Comparison of ENCODE assay signal across 11 cellular contexts in genomic region chr9:109914280-109915027, GRCh38.
DNase-seq lines count a peak whose midpoint lies in the region; ATAC-seq and TF ChIP-seq lines count a peak whose summit lies in the region.
"Had no signal": no experiment of that assay in that cellular context is flagged by ENCODE, and none has a peak within 500 bp of the region (broad histone marks: within the 10 kb centered on the region; RNA-seq: fewer than 3 reads in every experiment).

No MANE protein-coding gene starts in this region.

- intact Hi-C loops in lower lobe of right lung (cut with DNase I) = no loop called here

- no peaks in the 10 kb centered on the region for H3K9me3 ChIP-seq in lower lobe of right lung
- H3K9me3 ChIP-seq: uterus had no signal

- H3K27ac Mint-ChIP-seq in activated CD4-positive, alpha-beta memory T cell treated with anti-CD3 and anti-CD28 coated beads, Interleukin-2, amount 10 ng/mL, durations not matched to agents 7 days and 5 days = no peak overlapping the region
- H3K27ac Mint-ChIP-seq: activated naive CD4-positive, alpha-beta T cell treated with anti-CD3 and anti-CD28 coated beads for 36 hours; CD8-positive, alpha-beta T cell had no signal

- no peak overlapping the region for H3K4me3 Mint-ChIP-seq in activated CD4-positive, alpha-beta memory T cell treated with anti-CD3 and anti-CD28 coated beads, Interleukin-2, amount 10 ng/mL, durations not matched to agents 7 days and 5 days
- H3K4me3 Mint-ChIP-seq: activated naive CD4-positive, alpha-beta T cell treated with anti-CD3 and anti-CD28 coated beads for 36 hours; CD8-positive, alpha-beta T cell had no signal

- no peaks in the 10 kb centered on the region for H3K36me3 ChIP-seq in lower lobe of right lung
- H3K36me3 ChIP-seq: uterus had no signal

- H3K9me3 Mint-ChIP-seq in activated CD4-positive, alpha-beta memory T cell treated with anti-CD3 and anti-CD28 coated beads, Interleukin-2, amount 10 ng/mL, durations not matched to agents 7 days and 5 days = no peaks in the 10 kb centered on the region
- H3K9me3 Mint-ChIP-seq: activated naive CD4-positive, alpha-beta T cell treated with anti-CD3 and anti-CD28 coated beads for 36 hours; CD8-positive, alpha-beta T cell had no signal

- H3K4me3 ChIP-seq in cardiac fibroblast (replicated peaks in 1 of 2; ENCODE audit: low read depth in 2 of 2, low read length in 2 of 2) (no peak overlapping the region), lower lobe of right lung (no peak overlapping the region)
- H3K4me3 ChIP-seq: uterus had no signal

- H3K27ac ChIP-seq in lower lobe of right lung = no peak overlapping the region
- H3K27ac ChIP-seq: uterus had no signal

- H3K27me3 ChIP-seq in lower lobe of right lung (ENCODE audit: low read depth) = no peaks in the 10 kb centered on the region
- H3K27me3 ChIP-seq: uterus had no signal

- no peaks in the 10 kb centered on the region for H3K36me3 Mint-ChIP-seq in activated CD4-positive, alpha-beta memory T cell treated with anti-CD3 and anti-CD28 coated beads, Interleukin-2, amount 10 ng/mL, durations not matched to agents 7 days and 5 days (ENCODE audit: low read depth)
- H3K36me3 Mint-ChIP-seq: CD8-positive, alpha-beta T cell had no signal

- CTCF ChIA-PET in activated CD4-positive, alpha-beta memory T cell treated with anti-CD3 and anti-CD28 coated beads, Interleukin-2, amount 10 ng/mL, durations not matched to agents 7 days and 5 days (lab: Charles Lee) = no interaction called here

- no peak for TF ChIP-seq CTCF in cardiac fibroblast (IDR thresholded peaks at IDR 0.05; ENCODE audit: low read depth, low read length)
- TF ChIP-seq CTCF in lower lobe of right lung (IDR thresholded peaks at IDR 0.05) = no peak

- ATAC-seq in GM19395 (IDR thresholded peaks at IDR 0.05; ENCODE audit: unreplicated experiment) = peak; percentile 51
- ATAC-seq in HG03108 (IDR thresholded peaks at IDR 0.05; ENCODE audit: unreplicated experiment) = peak; percentile 42
- no peak for ATAC-seq in GM18870 (IDR thresholded peaks at IDR 0.05; ENCODE audit: unreplicated experiment)
- ATAC-seq in lower lobe of right lung = no peak
- ATAC-seq: CD8-positive, alpha-beta T cell had no signal

- POLR2A ChIA-PET in activated CD4-positive, alpha-beta memory T cell treated with anti-CD3 and anti-CD28 coated beads, Interleukin-2, amount 10 ng/mL, durations not matched to agents 7 days and 5 days (lab: Charles Lee) = interaction anchor here (1.9 kb wide), 1 partner anchor 36 kb away, joined by 6 read pairs; no protein-coding TSS in a partner anchor

- H3K4me1 Mint-ChIP-seq in activated CD4-positive, alpha-beta memory T cell treated with anti-CD3 and anti-CD28 coated beads, Interleukin-2, amount 10 ng/mL, durations not matched to agents 7 days and 5 days = peaks cover 29% of the 10 kb centered on the region

- peaks cover 57% of the 10 kb centered on the region for H3K4me1 ChIP-seq in lower lobe of right lung
- H3K4me1 ChIP-seq: uterus had no signal

- no peaks in the 10 kb centered on the region for H3K27me3 Mint-ChIP-seq in activated CD4-positive, alpha-beta memory T cell treated with anti-CD3 and anti-CD28 coated beads, Interleukin-2, amount 10 ng/mL, durations not matched to agents 7 days and 5 days

- DNase-seq in AG08395 (ENCODE audit: low spot score) = peak; percentile 84
- peak; percentile 76 to 95 for DNase-seq in cardiac fibroblast (ENCODE audit: low read depth in 2 of 2)
- DNase-seq in lower lobe of right lung = no peak
- no peak for DNase-seq in NCI-H526 treated with DMSO at 0.1 percent for 48 hours (lab: John Stamatoyannopoulos, UW)
- DNase-seq in activated CD4-positive, alpha-beta memory T cell treated with anti-CD3 and anti-CD28 coated beads, Interleukin-2, amount 10 ng/mL, durations not matched to agents 7 days and 5 days = no peak
- DNase-seq: activated naive CD4-positive, alpha-beta T cell treated with anti-CD3 and anti-CD28 coated beads for 36 hours; uterus had no signal

Comparison
In these comparisons a context has a peak if more than half of its experiments do, and no peak if none do; other contexts are left out.
1. DNase-seq: peak in AG08395 (single experiment) and cardiac fibroblast (2 of 2); none in lower lobe of right lung (single experiment), NCI-H526 treated with DMSO at 0.1 percent for 48 hours (single experiment) and activated CD4-positive, alpha-beta memory T cell treated with anti-CD3 and anti-CD28 coated beads, Interleukin-2, amount 10 ng/mL, durations not matched to agents 7 days and 5 days (single experiment).
2. ATAC-seq: peak in GM19395 (single experiment) and HG03108 (single experiment); none in GM18870 (single experiment) and lower lobe of right lung (0 of 2).